In the genomic region with DNA sequence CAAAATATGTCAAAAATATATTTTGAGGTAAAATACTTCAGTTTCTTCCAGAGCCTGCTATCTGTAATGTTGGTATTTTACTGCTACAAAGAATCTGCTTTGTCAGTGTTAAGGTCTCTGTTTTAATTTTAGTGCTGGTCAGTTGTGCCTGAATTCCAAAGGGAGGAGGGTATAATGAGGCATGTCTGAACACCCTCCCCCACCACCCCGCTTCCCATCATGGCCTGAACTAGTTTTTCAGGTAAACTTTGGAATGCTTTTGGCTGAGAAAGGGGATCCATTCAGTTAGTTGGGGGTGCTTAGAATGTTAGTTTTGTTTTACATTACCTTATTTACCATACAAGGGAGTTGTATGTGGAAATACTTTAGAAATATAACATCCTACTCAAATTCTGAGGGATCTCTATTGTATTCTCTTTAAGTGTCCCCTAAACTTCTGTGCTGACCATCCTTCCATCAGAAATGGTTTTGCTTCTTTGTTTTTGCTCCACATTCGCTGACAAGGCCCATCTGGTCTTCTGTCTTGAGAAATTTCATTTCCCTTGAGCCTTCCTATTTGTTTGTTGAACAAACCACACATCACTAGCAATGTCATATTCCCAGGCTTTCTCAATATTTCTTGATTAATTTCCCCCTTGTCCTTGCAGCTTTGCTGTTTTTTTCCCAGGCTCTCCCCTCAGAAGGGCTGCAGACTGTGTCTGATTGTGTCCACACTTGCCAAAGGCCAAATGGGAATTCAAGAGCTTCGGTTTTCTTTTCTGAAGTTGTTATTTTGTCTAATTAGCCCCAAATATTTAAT, we compare ENCODE assay signal across 23 cellular contexts.
A peak's percentile ranks its signal among the peaks of the same experiment; 100 is the strongest.
DNase-seq lines count a peak whose midpoint lies in the region; ATAC-seq lines count a peak whose summit lies in the region.
"Had no signal": no experiment of that assay in that cellular context is flagged by ENCODE, and none has a peak within 500 bp of the region (broad histone marks: within the 10 kb centered on the region; RNA-seq: fewer than 3 reads in every experiment).

No MANE protein-coding gene starts in this region.

- peak; percentile 60 for DNase-seq in adipocyte (ENCODE audit: low read depth)
- DNase-seq in fibroblast of gingiva (ENCODE audit: low read depth) = peak; percentile 54
- peak; percentile 54 for DNase-seq in islet precursor cell
- DNase-seq in NCI-H2107 (lab: John Stamatoyannopoulos, UW) = no peak
- DNase-seq in NCI-H2171 treated with DMSO at 0.1 percent for 48 hours (lab: John Stamatoyannopoulos, UW) = no peak
- DNase-seq: activated CD4-positive, alpha-beta T cell treated with anti-CD3 and anti-CD28 coated beads for 4 hours; activated naive CD8-positive, alpha-beta T cell treated with anti-CD3 and anti-CD28 coated beads, Interleukin-2, amount 50 U/mL, for 24 hours; cerebellar nuclear complex; DND-41; foreskin fibroblast; KG1; left colon; mucosa of descending colon; NCI-H1092 treated with DMSO at 0.1 percent for 48 hours; NCI-H2029 treated with DMSO at 0.1 percent for 48 hours; NCI-H510A treated with DMSO at 0.1 percent for 48 hours; nucleus accumbens; retina; SW 1271 had no signal

- H3K27ac ChIP-seq in skeletal muscle tissue (ENCODE audit: low read depth, low read length) = peak overlapping the region; percentile 23
- H3K27ac ChIP-seq: RWPE1 had no signal

- no peak for ATAC-seq in HG03135 (IDR thresholded peaks at IDR 0.05; ENCODE audit: unreplicated experiment)
- ATAC-seq: activated naive CD8-positive, alpha-beta T cell treated with anti-CD3 and anti-CD28 coated beads, Interleukin-2, amount 50 U/mL, for 24 hours; left colon; mucosa of descending colon; stimulated activated effector memory CD8-positive, alpha-beta T cell treated with anti-CD3 and anti-CD28 coated beads, Interleukin-12 subunit alpha, Interleukin-12 subunit beta, amount 100 ng/mL, for 72 hours had no signal

- H3K27me3 ChIP-seq in adipocyte (replicated peaks; ENCODE audit: control insufficient read depth, insufficient read depth, low read length) = peaks cover 4% of the 10 kb centered on the region
- H3K27me3 ChIP-seq in skeletal muscle tissue (ENCODE audit: control insufficient read depth in 3 of 3, insufficient read depth in 3 of 3, low read length in 3 of 3) = peaks cover 0 to 4% (median 0%) of the 10 kb centered on the region in 3 donors

- H3K9me3 ChIP-seq in adipocyte (ENCODE audit: control insufficient read depth, low read length) (peaks cover 12% of the 10 kb centered on the region), skeletal muscle tissue (ENCODE audit: control insufficient read depth in 3 of 3, low read length in 3 of 3) (peaks cover 0 to under 1% (median 0%) of the 10 kb centered on the region in 3 donors)
- H3K9me3 ChIP-seq: mucosa of descending colon had no signal

- H3K36me3 ChIP-seq in adipocyte (ENCODE audit: control insufficient read depth, insufficient read depth, low read length, severe bottlenecking) (no peaks in the 10 kb centered on the region), skeletal muscle tissue (ENCODE audit: control insufficient read depth in 3 of 3, insufficient read depth in 3 of 3, low read length in 3 of 3) (no peaks in the 10 kb centered on the region)

- H3K9ac ChIP-seq in adipocyte (ENCODE audit: low read length) (no peak overlapping the region), skeletal muscle tissue (ENCODE audit: low read depth in 1 of 3, low read length in 3 of 3) (peak overlapping the region in 1 of 3 donors; percentile 8)

- H3K4me1 ChIP-seq in adipocyte (ENCODE audit: control insufficient read depth, insufficient read depth, low read length) (peaks cover 11% of the 10 kb centered on the region), skeletal muscle tissue (ENCODE audit: control insufficient read depth in 3 of 3, insufficient read depth in 3 of 3, low read length in 3 of 3) (peaks cover 0 to 4% (median 0%) of the 10 kb centered on the region in 3 donors)

- H3K4me3 ChIP-seq in adipocyte (ENCODE audit: low read length) = no peak overlapping the region
- H3K4me3 ChIP-seq in skeletal muscle tissue (ENCODE audit: low read length in 3 of 3) = no peak overlapping the region
- H3K4me3 ChIP-seq: mucosa of descending colon had no signal

Comparison
In these comparisons a context has a peak if more than half of its experiments do, and no peak if none do; other contexts are left out.
1. DNase-seq: peak in adipocyte (single experiment), fibroblast of gingiva (single experiment) and islet precursor cell (single experiment); none in NCI-H2107 (single experiment) and NCI-H2171 treated with DMSO at 0.1 percent for 48 hours (single experiment).